Comparison of ENCODE assay signal across 9 cellular contexts in the genomic region with DNA sequence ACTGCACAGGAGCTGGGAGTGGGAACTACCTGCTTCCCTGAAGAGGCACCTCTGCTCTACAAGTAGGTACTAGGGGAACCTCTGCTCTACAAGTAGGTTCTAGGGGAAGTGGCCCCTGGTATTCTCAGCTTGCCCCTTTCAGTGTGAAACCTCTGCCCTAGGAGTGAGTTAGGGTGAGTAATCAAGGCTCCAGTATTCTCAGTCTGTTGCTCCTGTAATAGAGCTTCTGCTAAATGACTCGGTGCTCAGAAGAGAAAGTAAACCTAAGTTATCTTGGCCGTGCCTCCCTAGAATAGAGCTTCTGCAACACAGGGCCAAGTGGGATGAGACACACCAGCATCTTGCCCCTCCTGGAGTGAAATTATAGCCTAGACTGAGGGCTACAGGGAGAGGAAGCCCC. TPM values are rescaled to one million over a fixed set of nuclear protein-coding genes. Genes with fewer than 3 reads are reported as not detected.
DNase-seq lines count a peak whose midpoint lies in the region; ATAC-seq and TF ChIP-seq lines count a peak whose summit lies in the region.
"Had no signal": no experiment of that assay in that cellular context is flagged by ENCODE, and none has a peak within 500 bp of the region (broad histone marks: within the 10 kb centered on the region; RNA-seq: fewer than 3 reads in every experiment).

No MANE protein-coding gene starts in this region.

- intact Hi-C loops in naive thymus-derived CD4-positive, alpha-beta T cell (cut with micrococcal nuclease), result no loop called here

- DNase-seq in NB4 (ENCODE audit: low read depth) (peak; percentile 44), DMS 273 treated with DMSO at 0.1 percent for 48 hours (lab: John Stamatoyannopoulos, UW) (no peak), AG20443 (ENCODE audit: low spot score) (no peak)
- no peak for DNase-seq in naive thymus-derived CD4-positive, alpha-beta T cell

- H3K36me3 Mint-ChIP-seq in naive thymus-derived CD4-positive, alpha-beta T cell, result peaks cover 0 to 11% (median 2%) of the 10 kb centered on the region in 5 donors

- H3K27me3 ChIP-seq in naive thymus-derived CD4-positive, alpha-beta T cell (ENCODE audit: control insufficient read depth in 2 of 2, insufficient read depth in 2 of 2, low read length in 2 of 2), result no peaks in the 10 kb centered on the region

- no peak overlapping the region for H3K4me3 Mint-ChIP-seq in naive thymus-derived CD4-positive, alpha-beta T cell
- H3K4me3 Mint-ChIP-seq: mesothelial cell of epicardium had no signal

- H3K27me3 Mint-ChIP-seq in naive thymus-derived CD4-positive, alpha-beta T cell, result peaks cover 12 to 24% (median 21%) of the 10 kb centered on the region in 5 donors

- no peak overlapping the region for H3K4me3 ChIP-seq in NB4 (ENCODE audit: low read depth, low read length)
- H3K4me3 ChIP-seq in naive thymus-derived CD4-positive, alpha-beta T cell (ENCODE audit: low read length), result no peak overlapping the region

- H3K27ac Mint-ChIP-seq in naive thymus-derived CD4-positive, alpha-beta T cell, result no peak overlapping the region
- H3K27ac Mint-ChIP-seq: mesothelial cell of epicardium had no signal

- CTCF ChIA-PET in naive thymus-derived CD4-positive, alpha-beta T cell (lab: Charles Lee), result no interaction called here

- peaks cover 0 to 3% (median 3%) of the 10 kb centered on the region in 3 experiments for H3K9me3 ChIP-seq in naive thymus-derived CD4-positive, alpha-beta T cell (ENCODE audit: control insufficient read depth in 2 of 3, low read length in 3 of 3)

- no peak overlapping the region for H3K27ac ChIP-seq in naive thymus-derived CD4-positive, alpha-beta T cell (ENCODE audit: low read depth, low read length)

- TF ChIP-seq POLR2A in NB4 (IDR thresholded peaks at IDR 0.05; ENCODE audit: extremely low read depth, insufficient read length), result no peak

- ATAC-seq in GM18861 (IDR thresholded peaks at IDR 0.05; ENCODE audit: unreplicated experiment) (peak; percentile 51), HG02610 (IDR thresholded peaks at IDR 0.05; ENCODE audit: unreplicated experiment) (peak; percentile 73), GM18907 (IDR thresholded peaks at IDR 0.05; ENCODE audit: unreplicated experiment) (no peak), HG03439 (IDR thresholded peaks at IDR 0.05; ENCODE audit: unreplicated experiment) (no peak)
- peak; percentile 55 for ATAC-seq in naive thymus-derived CD4-positive, alpha-beta T cell

- TF ChIP-seq CTCF in NB4 (IDR thresholded peaks at IDR 0.05; ENCODE audit: low read depth, low read length), result no peak

- POLR2A ChIA-PET in naive thymus-derived CD4-positive, alpha-beta T cell (lab: Charles Lee), result no interaction called here

- H3K9me3 Mint-ChIP-seq in naive thymus-derived CD4-positive, alpha-beta T cell, result peaks cover 0 to 31% (median 16%) of the 10 kb centered on the region in 11 donors

- peaks cover 0 to 20% (median 0%) of the 10 kb centered on the region in 7 donors for H3K4me1 Mint-ChIP-seq in naive thymus-derived CD4-positive, alpha-beta T cell

- no peaks in the 10 kb centered on the region for H3K36me3 ChIP-seq in naive thymus-derived CD4-positive, alpha-beta T cell (ENCODE audit: control insufficient read depth in 2 of 3, insufficient read depth in 3 of 3, low read length in 3 of 3)

- H3K4me1 ChIP-seq in naive thymus-derived CD4-positive, alpha-beta T cell (ENCODE audit: control insufficient read depth in 2 of 2, insufficient read depth in 2 of 2, low read length in 2 of 2), result no peaks in the 10 kb centered on the region

RNA-seq across cellular contexts. Expression of a gene that starts 13.4 kb away (rescaled TPM):
- 10 to 100 TPM in 1 of 5 experiments, 1 to 10 TPM in 4; 1.9 to 53.4 (median 3.0) TPM for total RNA-seq in naive thymus-derived CD4-positive, alpha-beta T cell
- polyA plus RNA-seq in naive thymus-derived CD4-positive, alpha-beta T cell, result 1 to 10 TPM in 1 of 2 donors, under 1 TPM in 1; 0.84 to 1.3 TPM

RNA-seq across cellular contexts. Expression of a gene that starts 32.4 kb away (rescaled TPM):
- 1 to 10 TPM in 1 of 5 experiments, under 1 TPM in 3, not detected in 1; 0.24 to 4.0 (median 0.61) TPM for total RNA-seq in naive thymus-derived CD4-positive, alpha-beta T cell
- polyA plus RNA-seq in naive thymus-derived CD4-positive, alpha-beta T cell, result under 1 TPM; 0.41 to 0.67 TPM

RNA-seq across cellular contexts. Expression of a gene that starts 35.1 kb away (rescaled TPM):
- total RNA-seq in naive thymus-derived CD4-positive, alpha-beta T cell, result not detected
- not detected for polyA plus RNA-seq in naive thymus-derived CD4-positive, alpha-beta T cell

RNA-seq across cellular contexts. Expression of a gene that starts 54.5 kb away (rescaled TPM):
- 10 to 100 TPM; 13.1 to 33.6 (median 27.4) TPM for total RNA-seq in naive thymus-derived CD4-positive, alpha-beta T cell
- polyA plus RNA-seq in naive thymus-derived CD4-positive, alpha-beta T cell, result 10 to 100 TPM; 41.1 to 44.7 TPM

Comparison
In these comparisons a context has a peak if more than half of its experiments do, and no peak if none do; other contexts are left out.
1. ATAC-seq: peak in GM18861 (single experiment), HG02610 (single experiment) and naive thymus-derived CD4-positive, alpha-beta T cell (single experiment); none in GM18907 (single experiment) and HG03439 (single experiment).